Comparison of ENCODE assay signal across 8 cellular contexts in genomic region chr3:109618766-109619378, GRCh38.
"Had no signal": no experiment of that assay in that cellular context is flagged by ENCODE, and none has a peak within 500 bp of the region (broad histone marks: within the 10 kb centered on the region; RNA-seq: fewer than 3 reads in every experiment).

No MANE protein-coding gene starts in this region.

- FAIRE-seq: G401.6, GM12878, GM12891, GM12892, GM18507, GM19239 had no signal

- DNase-seq: GDM1, GF-D8 had no signal

- H3K4me3 ChIP-seq: GM12878 had no signal

- ATAC-seq: GM12878 had no signal
